ENCODE assay signal across 8 cellular contexts in the genomic region with DNA sequence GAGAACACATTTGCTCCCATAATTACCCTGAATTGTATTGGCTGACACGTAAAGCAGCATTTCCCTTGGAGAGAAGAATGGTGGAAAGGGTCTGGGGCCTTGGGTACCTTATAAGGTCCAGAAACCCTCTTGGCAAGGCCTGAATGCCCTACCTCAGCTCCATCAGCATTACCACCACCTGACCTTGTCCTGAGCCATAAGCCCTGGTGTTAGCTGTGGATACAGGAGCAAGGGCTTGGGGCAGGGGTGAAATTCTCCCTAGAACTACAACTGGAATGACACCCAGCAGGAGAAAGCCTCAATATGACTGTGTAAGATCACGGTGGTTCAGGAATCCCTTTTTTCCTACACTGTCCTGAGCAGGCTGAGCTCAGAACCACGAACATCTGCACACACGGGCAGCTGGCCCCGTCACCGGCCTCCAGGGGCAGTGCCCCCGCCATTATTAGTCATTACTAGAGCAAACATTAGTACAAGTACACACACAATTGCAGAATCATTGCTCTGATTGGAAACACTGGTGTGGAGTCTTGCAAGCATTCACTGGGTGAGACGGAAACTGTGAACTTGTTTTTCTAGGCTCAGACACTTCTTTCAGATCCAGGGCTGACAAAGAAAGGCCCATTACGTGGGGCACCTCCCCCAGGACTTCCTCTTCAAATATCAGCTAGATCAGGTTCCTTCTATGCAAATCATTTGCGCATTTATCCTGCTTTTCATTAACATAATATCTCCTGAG. TPM values are rescaled to one million over a fixed set of nuclear protein-coding genes. Genes with fewer than 3 reads are reported as not detected.
A peak's percentile ranks its signal among the peaks of the same experiment; 100 is the strongest.
DNase-seq lines count a peak whose midpoint lies in the region; ATAC-seq lines count a peak whose summit lies in the region.

No MANE protein-coding gene starts in this region.

- peak overlapping the region; percentile 69 to 82 for H3K27ac ChIP-seq in esophagus (ENCODE audit: low read depth in 2 of 2, low read length in 1 of 2)

- no peaks in the 10 kb centered on the region for H3K36me3 ChIP-seq in esophagus (ENCODE audit: control insufficient read depth in 2 of 2, insufficient read depth in 2 of 2, low read length in 1 of 2)

- ATAC-seq in activated CD4-positive, CD25-positive, alpha-beta regulatory T cell treated with anti-CD3 and anti-CD28 coated beads, Interleukin-2, amount 50 U/mL, for 24 hours = peak; percentile 80 to 85
- peak; percentile 48 for ATAC-seq in HG02588 (IDR thresholded peaks at IDR 0.05; ENCODE audit: unreplicated experiment)
- no peak for ATAC-seq in GM21515 (IDR thresholded peaks at IDR 0.05; ENCODE audit: unreplicated experiment)

- H3K4me1 ChIP-seq in esophagus (ENCODE audit: control insufficient read depth in 2 of 2, insufficient read depth in 2 of 2, low read length in 1 of 2) = peaks cover 0 to 3% of the 10 kb centered on the region in 2 donors

- H3K27me3 ChIP-seq in esophagus (ENCODE audit: control insufficient read depth in 1 of 2, insufficient read depth in 2 of 2, low read length in 2 of 2) = no peaks in the 10 kb centered on the region

- no peak overlapping the region for H3K4me3 ChIP-seq in esophagus (ENCODE audit: low read depth in 1 of 2, low read length in 2 of 2)

- DNase-seq in activated CD4-positive, CD25-positive, alpha-beta regulatory T cell treated with anti-CD3 and anti-CD28 coated beads, Interleukin-2, amount 50 U/mL, for 72 hours = no peak
- DNase-seq in NCI-H510A (lab: John Stamatoyannopoulos, UW) = peak; percentile 33
- DNase-seq in NCI-H2107 treated with DMSO at 0.1 percent for 48 hours (lab: John Stamatoyannopoulos, UW; ENCODE audit: unreplicated experiment) = no peak
- DNase-seq in iPS-NIHi7 (ENCODE audit: extremely low spot score) = no peak

- WGBS in esophagus, 2 donors = 25 to 26% methylated on average over 10 of the region's 10 CpGs

- H3K9me3 ChIP-seq in esophagus (ENCODE audit: control insufficient read depth in 2 of 2, insufficient read depth in 1 of 2, low read depth in 1 of 2, low read length in 1 of 2) = peaks cover 3% of the 10 kb centered on the region in 2 donors

RNA-seq across cellular contexts. Expression of gene MTIF3, which starts 26.7 kb away (rescaled TPM):
- 10 to 100 TPM; 54.9 to 62.1 TPM for polyA plus RNA-seq in esophagus

RNA-seq across cellular contexts. Expression of gene GTF3A, which starts 52.7 kb away (rescaled TPM):
- polyA plus RNA-seq in esophagus = 100 to 1,000 TPM in 1 of 2 donors, 10 to 100 TPM in 1; 80.4 to 147 TPM
